Comparison of ENCODE assay signal across 18 cellular contexts in the genomic region with DNA sequence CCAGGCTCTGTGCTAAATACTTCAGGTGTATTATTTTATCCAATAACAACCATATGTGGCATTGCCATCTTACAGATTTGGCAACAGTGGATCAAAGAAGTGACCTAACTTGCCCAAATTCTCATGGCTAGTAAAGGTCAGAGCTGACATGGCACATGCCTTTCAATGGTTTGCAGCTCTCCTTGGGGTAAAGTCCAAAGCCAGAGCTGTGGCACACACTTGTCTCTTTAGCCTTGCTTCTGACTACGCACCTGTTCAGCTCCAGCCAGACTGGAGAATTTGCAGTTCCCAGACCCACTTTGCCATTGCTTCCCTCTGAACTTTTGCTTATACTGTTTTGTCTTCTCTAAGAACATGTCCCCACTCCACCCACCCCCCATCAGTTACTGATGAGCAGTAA. TPM values are rescaled to one million over a fixed set of nuclear protein-coding genes. Genes with fewer than 3 reads are reported as not detected.
DNase-seq lines count a peak whose midpoint lies in the region; ATAC-seq, FAIRE-seq and TF ChIP-seq lines count a peak whose summit lies in the region.
"Had no signal": no experiment of that assay in that cellular context is flagged by ENCODE, and none has a peak within 500 bp of the region (broad histone marks: within the 10 kb centered on the region; RNA-seq: fewer than 3 reads in every experiment).

No MANE protein-coding gene starts in this region.

- H3K4me3 ChIP-seq in spleen, result no peak overlapping the region
- H3K4me3 ChIP-seq: GM23338, vagina had no signal

- no peak for ATAC-seq in effector memory CD8-positive, alpha-beta T cell (replicated peaks)
- ATAC-seq: GM23338 had no signal

- no peak for TF ChIP-seq POLR2A in GM12891 (IDR thresholded peaks at IDR 0.05; ENCODE audit: low read depth, low read length)
- TF ChIP-seq POLR2A in spleen (IDR thresholded peaks at IDR 0.05), result no peak

- no peaks in the 10 kb centered on the region for H3K9me3 ChIP-seq in spleen
- H3K9me3 ChIP-seq: vagina had no signal

- H3K27ac Mint-ChIP-seq in effector memory CD8-positive, alpha-beta T cell, result peak overlapping the region; percentile 94 to 98
- H3K27ac Mint-ChIP-seq: GM23338 had no signal

- no peaks in the 10 kb centered on the region for H3K27me3 ChIP-seq in spleen (replicated peaks in 1 of 7)
- H3K27me3 ChIP-seq: vagina had no signal

- H3K36me3 Mint-ChIP-seq in effector memory CD8-positive, alpha-beta T cell (ENCODE audit: insufficient read depth), result peaks cover 12% of the 10 kb centered on the region

- intact Hi-C loops in spleen (cut with DNase I; ENCODE audit: low total_unique reads), result no loop called here

- no peaks in the 10 kb centered on the region for H3K27me3 Mint-ChIP-seq in effector memory CD8-positive, alpha-beta T cell
- H3K27me3 Mint-ChIP-seq: naive B cell had no signal

- peak overlapping the region in 6 of 8 donors; percentile 17 to 86 (median 78) for H3K27ac ChIP-seq in spleen
- H3K27ac ChIP-seq: RWPE1, vagina had no signal

- DNase-seq in activated CD8-positive, alpha-beta memory T cell treated with anti-CD3 and anti-CD28 coated beads, Interleukin-2, amount 50 U/mL, for 48 hours, result peak; percentile 18
- no peak for DNase-seq in activated CD8-positive, alpha-beta memory T cell treated with anti-CD3 and anti-CD28 coated beads, Interleukin-2, amount 50 U/mL, for 4 hours
- DNase-seq in GM12891 (ENCODE audit: insufficient read length, low spot score) (no peak), spleen (no peak), GF-D8 (lab: John Stamatoyannopoulos, UW) (no peak), putamen (ENCODE audit: low spot score) (no peak), HUDEP-2 (lab: John Stamatoyannopoulos, UW; ENCODE audit: unreplicated experiment in 76 of 76) (no peak)
- no peak for DNase-seq in effector memory CD8-positive, alpha-beta T cell
- DNase-seq: ACHN; activated CD4-positive, alpha-beta T cell treated with anti-CD3 and anti-CD28 coated beads for 1 hour; naive B cell; NCI-H2081 treated with DMSO at 0.1 percent for 48 hours; NCI-H748 treated with DMSO at 0.1 percent for 48 hours; stimulated activated CD4-positive, alpha-beta T cell treated with anti-CD3 and anti-CD28 coated beads, Interleukin-2, amount 100 ng/mL, for 24 hours had no signal

- H3K4me3 Mint-ChIP-seq in effector memory CD8-positive, alpha-beta T cell, result peak overlapping the region in 1 of 2 donors; percentile 28
- H3K4me3 Mint-ChIP-seq: GM23338 had no signal

- H3K4me1 Mint-ChIP-seq in effector memory CD8-positive, alpha-beta T cell (ENCODE audit: low read depth in 2 of 2), result peaks cover 24 to 34% of the 10 kb centered on the region in 2 donors
- H3K4me1 Mint-ChIP-seq: GM23338 had no signal

- no peak for TF ChIP-seq CTCF in spleen (IDR thresholded peaks at IDR 0.05 in 8 of 11, conservative IDR thresholded peaks at IDR 0.05 in 3 of 11)

- 93 to 100% (median 100%) methylated on average over 1 of the region's 1 CpG for WGBS in spleen, 5 donors

- H3K4me1 ChIP-seq in spleen, result peaks cover 16 to 80% (median 50%) of the 10 kb centered on the region in 6 donors

- peak; percentile 67 for FAIRE-seq in GM12891 (lab: Jason Lieb, UNC)
- FAIRE-seq: D721Med had no signal

- no peaks in the 10 kb centered on the region for H3K9me3 Mint-ChIP-seq in effector memory CD8-positive, alpha-beta T cell
- H3K9me3 Mint-ChIP-seq: GM23338, naive B cell had no signal

- H3K36me3 ChIP-seq in spleen, result peaks cover 0 to 58% (median 30%) of the 10 kb centered on the region in 6 donors

TF ChIP-seq in GM12891, 5 proteins besides CTCF, POLR2A, EP300 and RAD21:
- TF ChIP-seq POLR2AphosphoS5 (IDR thresholded peaks at IDR 0.05; ENCODE audit: low read depth, low read length) (no peak), SPI1 (IDR thresholded peaks at IDR 0.05; ENCODE audit: low read depth, low read length) (no peak), POU2F2 (IDR thresholded peaks at IDR 0.05; ENCODE audit: low read depth, low read length) (no peak), PAX5 (IDR thresholded peaks at IDR 0.05; ENCODE audit: insufficient read depth, low read length, severe bottlenecking) (no peak), TAF1 (IDR thresholded peaks at IDR 0.05; ENCODE audit: low read depth, low read length) (no peak)
TF ChIP-seq in GM12891: peak in this region for 0.

RNA-seq across cellular contexts. Expression of gene SLC35A4, which starts 5.9 kb away (rescaled TPM):
- polyA plus RNA-seq in GM12891 (2012; ENCODE audit: low read depth, missing spikeins), result 102 TPM
- total RNA-seq in spleen, result 10 to 100 TPM; 44.1 to 64.0 (median 58.7) TPM
- 10 to 100 TPM; 23.3 to 40.8 (median 27.7) TPM for polyA plus RNA-seq in spleen

RNA-seq across cellular contexts. Expression of gene APBB3, which starts 6.1 kb away (rescaled TPM):
- 16.6 TPM for polyA plus RNA-seq in GM12891 (2012; ENCODE audit: low read depth, missing spikeins)
- 10 to 100 TPM; 31.9 to 57.8 (median 42.2) TPM for total RNA-seq in spleen
- 10 to 100 TPM; 26.0 to 43.4 (median 41.0) TPM for polyA plus RNA-seq in spleen

RNA-seq across cellular contexts. Expression of gene SRA1, which starts 13.2 kb away (rescaled TPM):
- 49.6 TPM for polyA plus RNA-seq in GM12891 (2012; ENCODE audit: low read depth, missing spikeins)
- 10 to 100 TPM; 22.9 to 33.5 (median 25.4) TPM for total RNA-seq in spleen
- 10 to 100 TPM; 32.6 to 42.1 (median 36.6) TPM for polyA plus RNA-seq in spleen

RNA-seq across cellular contexts. Expression of gene EIF4EBP3, which starts 23.0 kb away (rescaled TPM):
- polyA plus RNA-seq in GM12891 (2012; ENCODE audit: low read depth, missing spikeins), result 10.9 TPM
- 10 to 100 TPM; 11.5 to 24.5 (median 16.2) TPM for total RNA-seq in spleen
- 10 to 100 TPM; 60.9 to 75.6 (median 61.6) TPM for polyA plus RNA-seq in spleen
